ENCODE assay signal across 8 cellular contexts in genomic region chr3:49171119-49171774, GRCh38. TPM values are rescaled to one million over a fixed set of nuclear protein-coding genes. Genes with fewer than 3 reads are reported as not detected.
DNase-seq lines count a peak whose midpoint lies in the region; ATAC-seq, FAIRE-seq and TF ChIP-seq lines count a peak whose summit lies in the region.

KLHDC8B (plus strand) TSS chr3:49171598; CDS start chr3:49172770, 1,172 bp downstream.

- peaks cover 25% of the 10 kb centered on the region for H3K4me1 ChIP-seq in endothelial cell of umbilical vein (ENCODE audit: control insufficient read depth, extremely low read depth, insufficient read depth, low read length)

- H2AFZ ChIP-seq in endothelial cell of umbilical vein (ENCODE audit: low read depth, low read length): peak within 1 kb of the TSS; percentile 99

- H3K27me3 ChIP-seq in GM06990 (replicated peaks; ENCODE audit: control insufficient read depth, insufficient read depth, low read length) (no peaks in the 10 kb centered on the region), endothelial cell of umbilical vein (ENCODE audit: control insufficient read depth in 2 of 2, insufficient read depth in 2 of 2, low read length in 2 of 2) (no peaks in the 10 kb centered on the region)

- H3K4me3 ChIP-seq in GM06990 (replicated peaks; ENCODE audit: low read depth, low read length): peak within 1 kb of the TSS; percentile 75
- peak within 1 kb of the TSS; percentile 44 to 94 (median 71) for H3K4me3 ChIP-seq in endothelial cell of umbilical vein (replicated peaks in 1 of 3; ENCODE audit: insufficient read depth in 1 of 3, low read depth in 1 of 3, low read length in 3 of 3)

- TF ChIP-seq CTCF in GM06990 (IDR thresholded peaks at IDR 0.05; ENCODE audit: insufficient read depth, low read length, poor library complexity, severe bottlenecking) (peak; percentile 99), endothelial cell of umbilical vein (IDR thresholded peaks at IDR 0.05; ENCODE audit: extremely low read depth in 1 of 2, insufficient read depth in 1 of 2, low read depth in 1 of 2, low read length in 2 of 2) (peak; percentile 93 to 99)

- BruUV-seq in endothelial cell of umbilical vein (replicated peaks; lab: Mats Ljungman, UMichigan): no TSS peak

- peak; percentile 69 for TF ChIP-seq POLR2A in endothelial cell of umbilical vein (IDR thresholded peaks at IDR 0.05; ENCODE audit: low read depth, low read length)

- no peaks in the 10 kb centered on the region for H3K9me3 ChIP-seq in endothelial cell of umbilical vein (replicated peaks; ENCODE audit: control insufficient read depth, insufficient read depth, low read length)

- DNase-seq in GM06990 (ENCODE audit: extremely low read depth, insufficient read length) (peak; percentile 78), NOMO-1 treated with dmso at 0.1 percent for 144 hours (lab: John Stamatoyannopoulos, UW; ENCODE audit: unreplicated experiment) (peak; percentile 46), activated T-cell treated with anti-CD3 and anti-CD28 coated beads for 1 hour (ENCODE audit: low read depth) (peak; percentile 86), endothelial cell of umbilical vein (ENCODE audit: low read depth, low spot score) (peak; percentile 95), midbrain (lab: John Stamatoyannopoulos, UW) (peak; percentile 64)
- DNase-seq in stimulated activated CD8-positive, alpha-beta memory T cell treated with anti-CD3 and anti-CD28 coated beads, Interleukin-15, amount 100 ng/mL, for 24 hours (ENCODE audit: low read depth): peak; percentile 76

- intact Hi-C loops in endothelial cell of umbilical vein (cut with micrococcal nuclease): loop anchor here (1.0 to 2.0 kb wide), 7 partner anchors 38 to 278 kb away; partner anchors contain the start of genes C3orf62, LAMB2, QRICH1 and USP4

- peak; percentile 80 for FAIRE-seq in endothelial cell of umbilical vein (lab: Jason Lieb, UNC)

- dilution Hi-C loops in endothelial cell of umbilical vein (cut with MboI; ENCODE audit: extremely low pct_ligation_motif_present, low sequenced_read_pairs): no loop called here

- peaks cover 5% of the 10 kb centered on the region for H3K79me2 ChIP-seq in endothelial cell of umbilical vein (ENCODE audit: control insufficient read depth, insufficient read depth, low read length)

- no peaks in the 10 kb centered on the region for H3K9me1 ChIP-seq in endothelial cell of umbilical vein (replicated peaks; ENCODE audit: control insufficient read depth, extremely low read depth, insufficient read depth, low read length)

- H3K36me3 ChIP-seq in GM06990 (ENCODE audit: control insufficient read depth, insufficient read depth, low read length): no peaks in the 10 kb centered on the region
- H3K36me3 ChIP-seq in endothelial cell of umbilical vein (ENCODE audit: control insufficient read depth in 2 of 2, extremely low read depth in 1 of 2, insufficient read depth in 2 of 2, low read length in 2 of 2): peaks cover 0 to 18% of the 10 kb centered on the region in 2 experiments

- peak within 1 kb of the TSS; percentile 80 for H3K9ac ChIP-seq in endothelial cell of umbilical vein (replicated peaks; ENCODE audit: extremely low read depth, insufficient read depth, low read length)

- H3K27ac ChIP-seq in endothelial cell of umbilical vein (ENCODE audit: insufficient read depth, low read depth, low read length): peak within 1 kb of the TSS; percentile 24

- CTCF ChIA-PET in endothelial cell of umbilical vein (lab: Charles Lee): interaction anchor here (0.6 to 8.5 kb wide), 47 partner anchors 9 to 299 kb away, joined by 3 to 87 read pairs (median 5); partner anchors contain the start of genes C3orf62, DAG1, LAMB2 and QRICH1

- peak within 1 kb of the TSS; percentile 67 for H3K4me2 ChIP-seq in endothelial cell of umbilical vein (ENCODE audit: insufficient read depth, low read length)

- ATAC-seq in HG03135 (IDR thresholded peaks at IDR 0.05; ENCODE audit: unreplicated experiment) (peak; percentile 52), HG02970 (IDR thresholded peaks at IDR 0.05; ENCODE audit: low FRiP score, unreplicated experiment) (no peak)

- POLR2A ChIA-PET in endothelial cell of umbilical vein (lab: Charles Lee): no interaction called here

- no peaks in the 10 kb centered on the region for H4K20me1 ChIP-seq in endothelial cell of umbilical vein (replicated peaks; ENCODE audit: control insufficient read depth, extremely low read depth, insufficient read depth, low read length)

TF ChIP-seq in endothelial cell of umbilical vein, 7 proteins besides CTCF, POLR2A, EP300 and RAD21:
- peak; percentile 12 for TF ChIP-seq MYC (IDR thresholded peaks at IDR 0.05; ENCODE audit: low read depth, low read length)
- no peak for TF ChIP-seq POLR2AphosphoS5 (IDR thresholded peaks at IDR 0.05; ENCODE audit: insufficient read depth, low read depth, low read length)

RNA-seq across cellular contexts. Expression of gene KLHDC8B, which starts in this region (rescaled TPM):
- 22.9 and 36.0 TPM in 2 replicates for total RNA-seq in endothelial cell of umbilical vein
- 70.1 and 77.8 TPM in 2 replicates for polyA plus RNA-seq in endothelial cell of umbilical vein
- 40.8 and 46.2 TPM in 2 replicates for polyA plus RNA-seq in endothelial cell of umbilical vein (2011; cell fraction: cytosol; rRNA removed)
- polyA plus RNA-seq in endothelial cell of umbilical vein (2011; cell fraction: nucleus; rRNA removed): 87.9 and 95.6 TPM in 2 replicates
- 22.1 and 32.7 TPM in 2 replicates for polyA plus RNA-seq in endothelial cell of umbilical vein (2012)
- polyA minus RNA-seq in endothelial cell of umbilical vein: 67.6 and 69.7 TPM in 2 replicates
- not detected for polyA minus RNA-seq in endothelial cell of umbilical vein (2011; cell fraction: cytosol; rRNA and poly(A)+ RNA removed)
- polyA minus RNA-seq in endothelial cell of umbilical vein (2011; cell fraction: nucleus; rRNA and poly(A)+ RNA removed): 51.4 and 57.6 TPM in 2 replicates
